ENCODE assay signal across 8 cellular contexts in the genomic region with DNA sequence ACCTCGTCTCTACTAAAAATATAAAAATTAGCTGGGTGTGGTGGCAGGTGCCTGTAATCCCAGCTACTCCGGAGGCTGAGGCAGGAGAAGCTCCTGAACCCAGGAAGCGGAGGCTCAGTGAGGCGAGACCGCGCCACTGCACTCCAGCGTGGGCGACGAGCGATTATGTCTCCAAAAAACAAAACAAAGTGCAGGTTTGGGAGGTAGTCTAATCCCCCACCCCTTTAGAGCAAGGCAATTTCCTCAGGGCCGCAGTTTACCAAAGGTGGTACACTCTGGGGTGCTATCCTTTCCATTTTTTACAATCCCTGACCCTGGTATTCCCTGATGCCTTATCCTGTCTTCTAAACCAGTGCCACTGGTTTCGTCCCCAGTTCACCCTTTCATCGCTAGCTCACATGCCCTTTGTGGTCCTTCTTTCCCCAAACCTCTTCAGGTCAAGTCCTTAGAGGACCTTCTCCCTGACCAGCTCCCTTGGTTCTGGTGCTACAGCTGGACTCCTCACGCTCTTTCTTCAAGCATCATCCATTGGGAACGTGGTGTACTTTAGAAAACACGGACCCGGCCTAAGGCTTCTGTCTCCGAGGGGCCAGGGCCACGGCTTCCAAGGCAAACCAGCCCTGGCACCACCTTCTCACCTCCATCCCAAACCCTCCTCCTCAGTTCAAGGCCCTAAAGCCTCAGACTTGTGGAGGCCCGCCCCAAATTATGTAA. TPM values are rescaled to one million over a fixed set of nuclear protein-coding genes. Genes with fewer than 3 reads are reported as not detected.
DNase-seq lines count a peak whose midpoint lies in the region; ATAC-seq and TF ChIP-seq lines count a peak whose summit lies in the region.

No MANE protein-coding gene starts in this region.

- peaks cover 11% of the 10 kb centered on the region for H3K9me1 ChIP-seq in IMR-90 (ENCODE audit: insufficient read depth, low read length)

- intact Hi-C loops in IMR-90 (cut with micrococcal nuclease) (loop anchor here (5.0 kb wide), 2 partner anchors 82 to 457 kb away; no protein-coding TSS in a partner anchor), lower lobe of right lung (cut with DNase I) (no loop called here), vagina (cut with DNase I) (loop anchor here (5.0 kb wide), 2 partner anchors 52 to 108 kb away; partner anchors contain the start of genes DIO1, TCEANC2 and TMEM59)

- TF ChIP-seq POLR2A in IMR-90 (IDR thresholded peaks at IDR 0.05; ENCODE audit: low read depth, low read length) = no peak
- no peak for TF ChIP-seq POLR2A in vagina (IDR thresholded peaks at IDR 0.05)

- H4K5ac ChIP-seq in IMR-90 (ENCODE audit: low read depth, low read length) = peak overlapping the region; percentile 19; the same call in 1 of the 2 replicates

- H2AK5ac ChIP-seq in IMR-90 (ENCODE audit: low read depth, low read length) = peak overlapping the region; percentile 3

- DNase-seq in CD4-positive, CD25-positive, alpha-beta regulatory T cell = no peak
- DNase-seq in IMR-90 (no peak), brain microvascular endothelial cell (no peak), lower lobe of right lung (no peak), vagina (ENCODE audit: extremely low spot score in 2 of 2) (no peak), GM19238 (ENCODE audit: insufficient read length, low spot score) (no peak)
- DNase-seq in stimulated activated CD4-positive, alpha-beta T cell treated with anti-CD3 and anti-CD28 coated beads, Interleukin-4, amount 100 ng/mL, for 24 hours = no peak

- H3K4me1 ChIP-seq in CD4-positive, CD25-positive, alpha-beta regulatory T cell (ENCODE audit: control insufficient read depth, insufficient read depth, low read length, poor library complexity, severe bottlenecking) = peaks cover 37% of the 10 kb centered on the region
- H3K4me1 ChIP-seq in IMR-90 (ENCODE audit: control insufficient read depth, insufficient read depth, low read length) (peaks cover 10% of the 10 kb centered on the region), lower lobe of right lung (peaks cover 25% of the 10 kb centered on the region), vagina (peaks cover 45% of the 10 kb centered on the region)

- peak overlapping the region; percentile 86 for H3K4me3 ChIP-seq in CD4-positive, CD25-positive, alpha-beta regulatory T cell (ENCODE audit: low read depth, low read length)
- H3K4me3 ChIP-seq in IMR-90 (ENCODE audit: insufficient read depth, low read depth, low read length) (peak overlapping the region; percentile 98), brain microvascular endothelial cell (ENCODE audit: low read depth, low read length) (peak overlapping the region; percentile 97), lower lobe of right lung (peak overlapping the region; percentile 93), vagina (peak overlapping the region; percentile 70 to 86)

- in situ Hi-C loops in IMR-90 (cut with MboI; ENCODE audit: low sequenced_read_pairs) (loop anchor here (5.0 kb wide), 1 partner anchor 62 kb away; no protein-coding TSS in a partner anchor), brain microvascular endothelial cell (cut with HindIII; ENCODE audit: low pct_ligation_motif_present, low sequenced_read_pairs) (no loop called here)

- POLR2A ChIA-PET in IMR-90 (lab: Charles Lee; ENCODE audit: unreplicated experiment) = interaction anchor here (1.2 kb wide), 1 partner anchor 54 kb away, joined by 4 read pairs; the partner anchor contains the start of gene YIPF1

- peak overlapping the region; percentile 3 for H2AK9ac ChIP-seq in IMR-90 (replicated peaks; ENCODE audit: low read depth, low read length, poor library complexity)

- 39% methylated on average over 3 of the region's 20 CpGs; no CpG with 5 or more reads in 1 of the 2 experiments for WGBS in IMR-90 (ENCODE audit: extremely low coverage in 2 of 2, insufficient read length in 1 of 2), 2 experiments

- peak overlapping the region; percentile 55; the same call in 1 of the 2 replicates for H3K56ac ChIP-seq in IMR-90 (ENCODE audit: extremely low read depth, insufficient read depth, low read length)

- H2BK15ac ChIP-seq in IMR-90 (ENCODE audit: low read depth, low read length) = 0 out of 3 replicates have a peak overlapping the region, but pooled peaks have one; percentile 48

- no peak overlapping the region for H2BK20ac ChIP-seq in IMR-90 (ENCODE audit: low read depth, low read length)

- peaks cover 22 to 58% (median 48%) of the 10 kb centered on the region in 4 donors for H3K4me1 Mint-ChIP-seq in CD4-positive, CD25-positive, alpha-beta regulatory T cell

- H3K9me3 Mint-ChIP-seq in CD4-positive, CD25-positive, alpha-beta regulatory T cell = no peaks in the 10 kb centered on the region

- ATAC-seq in CD4-positive, CD25-positive, alpha-beta regulatory T cell (ENCODE audit: low read depth in 2 of 2) = no peak
- ATAC-seq in IMR-90 (ENCODE audit: low read depth) (no peak), lower lobe of right lung (no peak), HG03280 (IDR thresholded peaks at IDR 0.05; ENCODE audit: unreplicated experiment) (no peak)

- peak overlapping the region; percentile 78 for H2BK5ac ChIP-seq in IMR-90 (ENCODE audit: low read depth, low read length, poor library complexity, severe bottlenecking)

- no peaks in the 10 kb centered on the region for H3K27me3 Mint-ChIP-seq in CD4-positive, CD25-positive, alpha-beta regulatory T cell

- BruUV-seq in IMR-90 (replicated peaks; lab: Mats Ljungman, UMichigan) = no TSS peak

- dilution Hi-C loops in IMR-90 (cut with HindIII; ENCODE audit: low sequenced_read_pairs, unreplicated experiment) = no loop called here

- peak overlapping the region; percentile 94 for H2AFZ ChIP-seq in IMR-90 (replicated peaks; ENCODE audit: low read length, poor library complexity)

- 0 out of 2 replicates have a peak overlapping the region, but pooled peaks have one; percentile 16 for H3K18ac ChIP-seq in IMR-90 (ENCODE audit: low read depth, low read length)

- peak overlapping the region in 2 of 3 donors; percentile 94 to 98 for H3K27ac Mint-ChIP-seq in CD4-positive, CD25-positive, alpha-beta regulatory T cell

- no peaks in the 10 kb centered on the region for H3K27me3 ChIP-seq in CD4-positive, CD25-positive, alpha-beta regulatory T cell (ENCODE audit: control insufficient read depth, insufficient read depth, low read length)
- no peaks in the 10 kb centered on the region for H3K27me3 ChIP-seq in IMR-90 (ENCODE audit: control insufficient read depth, insufficient read depth, low read length)
- no peaks in the 10 kb centered on the region for H3K27me3 ChIP-seq in brain microvascular endothelial cell (replicated peaks)
- H3K27me3 ChIP-seq in lower lobe of right lung (ENCODE audit: low read depth) = no peaks in the 10 kb centered on the region
- H3K27me3 ChIP-seq in vagina = no peaks in the 10 kb centered on the region

- peaks cover 38 to 66% of the 10 kb centered on the region in 2 experiments for H3K79me1 ChIP-seq in IMR-90 (ENCODE audit: low read depth in 1 of 2, low read length in 2 of 2)

- peaks cover 4% of the 10 kb centered on the region for H3K36me3 Mint-ChIP-seq in CD4-positive, CD25-positive, alpha-beta regulatory T cell

- peak overlapping the region; percentile 71 for H4K91ac ChIP-seq in IMR-90 (ENCODE audit: insufficient read depth, low read depth, low read length)

- peaks cover 21% of the 10 kb centered on the region; the same call in 1 of the 2 replicates for H4K20me1 ChIP-seq in IMR-90 (ENCODE audit: insufficient read depth, low read length)

- CTCF ChIA-PET in IMR-90 (lab: Yijun Ruan, JAX) = interaction anchor here (0.9 to 2.3 kb wide), 3 partner anchors 29 to 75 kb away, joined by 3 to 7 read pairs (median 3); no protein-coding TSS in a partner anchor

- peak overlapping the region; percentile 24; the same call in 1 of the 2 replicates for H2BK120ac ChIP-seq in IMR-90 (ENCODE audit: low read depth, low read length)

- peak overlapping the region; percentile 93 for H3K23ac ChIP-seq in IMR-90 (ENCODE audit: low read depth, low read length)

- H3K4me2 ChIP-seq in IMR-90 (ENCODE audit: low read depth, low read length) = peak overlapping the region; percentile 91

- no peaks in the 10 kb centered on the region for H3K9me3 ChIP-seq in CD4-positive, CD25-positive, alpha-beta regulatory T cell (ENCODE audit: control insufficient read depth in 2 of 2, low read length in 2 of 2)
- no peaks in the 10 kb centered on the region for H3K9me3 ChIP-seq in IMR-90 (ENCODE audit: control insufficient read depth, insufficient read depth, low read length)
- H3K9me3 ChIP-seq in lower lobe of right lung = no peaks in the 10 kb centered on the region
- H3K9me3 ChIP-seq in vagina = no peaks in the 10 kb centered on the region

- peak overlapping the region; percentile 67 for H3K14ac ChIP-seq in IMR-90 (replicated peaks; ENCODE audit: low read depth, low read length)

- peak overlapping the region; percentile 92 for H3K9ac ChIP-seq in IMR-90 (ENCODE audit: low read depth, low read length)

- TF ChIP-seq CTCF in IMR-90 (conservative IDR thresholded peaks at IDR 0.05; ENCODE audit: low read depth, low read length) (no peak), brain microvascular endothelial cell (IDR thresholded peaks at IDR 0.05; ENCODE audit: low read depth, low read length, missing control alignments) (no peak), lower lobe of right lung (IDR thresholded peaks at IDR 0.05) (no peak), vagina (IDR thresholded peaks at IDR 0.05) (no peak)

- no peaks in the 10 kb centered on the region for H3K36me3 ChIP-seq in CD4-positive, CD25-positive, alpha-beta regulatory T cell (ENCODE audit: control insufficient read depth, insufficient read depth, low read length)
- H3K36me3 ChIP-seq in IMR-90 (ENCODE audit: control insufficient read depth, insufficient read depth, low read length) (no peaks in the 10 kb centered on the region), brain microvascular endothelial cell (replicated peaks) (no peaks in the 10 kb centered on the region), lower lobe of right lung (no peaks in the 10 kb centered on the region), vagina (no peaks in the 10 kb centered on the region)

- H3K4me3 Mint-ChIP-seq in CD4-positive, CD25-positive, alpha-beta regulatory T cell = peak overlapping the region; percentile 95 to 99 (median 98)

- H4K8ac ChIP-seq in IMR-90 (ENCODE audit: low read depth in 2 of 2, low read length in 2 of 2) = peak overlapping the region; percentile 34 to 59; a peak in 3 of 4 replicates

- TF ChIP-seq RAD21 in IMR-90 (IDR thresholded peaks at IDR 0.05; ENCODE audit: low read length) = no peak

- H3K4ac ChIP-seq in IMR-90 (ENCODE audit: low read depth, low read length) = peak overlapping the region; percentile 71

- peak overlapping the region; percentile 87 for H3K27ac ChIP-seq in CD4-positive, CD25-positive, alpha-beta regulatory T cell (ENCODE audit: insufficient read depth, low read length, poor library complexity, severe bottlenecking)
- H3K27ac ChIP-seq in IMR-90 (ENCODE audit: insufficient read depth, low read length) (peak overlapping the region; percentile 96), brain microvascular endothelial cell (peak overlapping the region; percentile 76), lower lobe of right lung (peak overlapping the region; percentile 85), vagina (peak overlapping the region; percentile 87)

RNA-seq across cellular contexts. Expression of gene IFT25, which starts 0.9 kb away (rescaled TPM):
- total RNA-seq in CD4-positive, CD25-positive, alpha-beta regulatory T cell = 23.0 TPM
- 10 to 100 TPM; 57.6 to 74.7 (median 66.6) TPM for polyA plus RNA-seq in CD4-positive, CD25-positive, alpha-beta regulatory T cell
- total RNA-seq in IMR-90 (2012; rRNA removed) (9.1 and 30.0 TPM in 2 replicates), lower lobe of right lung (23.7 TPM), vagina (19.4 TPM)
- polyA plus RNA-seq in IMR-90 (2012; rRNA removed) = 32.4 and 38.0 TPM in 2 replicates
- 2.9 and 8.6 TPM in 2 replicates for polyA plus RNA-seq in IMR-90 (2012; cell fraction: cytosol; rRNA removed)
- polyA plus RNA-seq in IMR-90 (2012; cell fraction: nucleus; rRNA removed; ENCODE audit: low replicate concordance) = 1.4 and 17.9 TPM in 2 replicates

RNA-seq across cellular contexts. Expression of gene LRRC42, which starts 1.5 kb away (rescaled TPM):
- 6.9 TPM for total RNA-seq in CD4-positive, CD25-positive, alpha-beta regulatory T cell
- polyA plus RNA-seq in CD4-positive, CD25-positive, alpha-beta regulatory T cell = 10 to 100 TPM in 1 of 4 donors, 1 to 10 TPM in 3; 7.3 to 11.9 (median 8.4) TPM
- total RNA-seq in IMR-90 (2012; rRNA removed) (33.3 and 47.5 TPM in 2 replicates), lower lobe of right lung (16.5 TPM), vagina (31.7 TPM)
- 38.6 and 39.9 TPM in 2 replicates for polyA plus RNA-seq in IMR-90 (2012; rRNA removed)
- 22.7 and 24.5 TPM in 2 replicates for polyA plus RNA-seq in IMR-90 (2012; cell fraction: cytosol; rRNA removed)
- polyA plus RNA-seq in IMR-90 (2012; cell fraction: nucleus; rRNA removed; ENCODE audit: low replicate concordance) = 11.2 and 23.1 TPM in 2 replicates

RNA-seq across cellular contexts. Expression of gene DIO1, which starts 50.6 kb away (rescaled TPM):
- not detected for total RNA-seq in CD4-positive, CD25-positive, alpha-beta regulatory T cell
- polyA plus RNA-seq in CD4-positive, CD25-positive, alpha-beta regulatory T cell = under 1 TPM in 1 of 4 donors, not detected in 3; 0.09 TPM
- total RNA-seq in IMR-90 (2012; rRNA removed) (not detected in 2 replicates), lower lobe of right lung (not detected), vagina (not detected)
- polyA plus RNA-seq in IMR-90 (2012; rRNA removed) = not detected in 2 replicates
- not detected in 2 replicates for polyA plus RNA-seq in IMR-90 (2012; cell fraction: cytosol; rRNA removed)
- not detected in 2 replicates for polyA plus RNA-seq in IMR-90 (2012; cell fraction: nucleus; rRNA removed; ENCODE audit: low replicate concordance)

RNA-seq across cellular contexts. Expression of gene YIPF1, which starts 55.0 kb away (rescaled TPM):
- total RNA-seq in CD4-positive, CD25-positive, alpha-beta regulatory T cell = 16.0 TPM
- polyA plus RNA-seq in CD4-positive, CD25-positive, alpha-beta regulatory T cell = 10 to 100 TPM; 35.8 to 51.4 (median 38.8) TPM
- total RNA-seq in IMR-90 (2012; rRNA removed) (28.9 and 35.3 TPM in 2 replicates), lower lobe of right lung (24.5 TPM), vagina (22.1 TPM)
- 22.2 and 23.7 TPM in 2 replicates for polyA plus RNA-seq in IMR-90 (2012; rRNA removed)
- polyA plus RNA-seq in IMR-90 (2012; cell fraction: cytosol; rRNA removed) = 9.2 and 17.1 TPM in 2 replicates
- 4.9 and 20.7 TPM in 2 replicates for polyA plus RNA-seq in IMR-90 (2012; cell fraction: nucleus; rRNA removed; ENCODE audit: low replicate concordance)
